1 cellular context compared by ENCODE assay signal in the genomic region with DNA sequence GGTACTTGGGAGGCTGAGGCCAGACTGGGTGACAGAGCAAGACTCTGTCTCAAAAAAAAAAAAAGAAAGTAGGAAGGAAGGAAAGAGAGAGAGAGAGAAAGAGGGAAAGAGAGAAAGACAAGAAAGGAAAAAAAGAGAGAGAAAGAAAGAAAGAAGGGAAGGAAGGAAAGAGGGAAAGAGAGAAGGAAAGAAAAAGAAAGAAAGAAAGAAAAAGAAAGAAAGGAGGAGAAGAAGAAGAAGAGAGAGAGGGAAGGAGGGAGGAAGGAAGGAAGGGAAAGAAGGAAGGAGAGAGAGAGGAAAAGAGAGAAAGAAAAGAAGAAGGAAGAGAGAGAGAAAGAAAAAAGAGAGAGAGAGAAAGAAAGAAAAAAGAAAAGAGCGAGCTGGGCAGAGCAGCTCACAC.
A peak's percentile ranks its signal among the peaks of the same experiment; 100 is the strongest.
TF ChIP-seq lines count a peak whose summit lies in the region.

No MANE protein-coding gene starts in this region.

TF ChIP-seq in K562, 482 proteins besides CTCF, POLR2A, EP300 and RAD21 (continues in another document):
- TF ChIP-seq JUN (IDR thresholded peaks at IDR 0.05; ENCODE audit: borderline replicate concordance, low read depth, low read length) (no peak), JUN (CRISPR knock-in tag; IDR thresholded peaks at IDR 0.05; ENCODE audit: borderline replicate concordance) (no peak), NFATC3 (IDR thresholded peaks at IDR 0.05) (no peak), RNF219 (CRISPR knock-in tag; IDR thresholded peaks at IDR 0.05) (no peak), ZBTB2 (IDR thresholded peaks at IDR 0.05) (peak; percentile 72), CC2D1A (IDR thresholded peaks at IDR 0.05) (no peak), CHD7 (IDR thresholded peaks at IDR 0.05; ENCODE audit: low read depth, low read length) (no peak), MECOM (CRISPR knock-in tag; IDR thresholded peaks at IDR 0.05) (no peak), NR2C1 (IDR thresholded peaks at IDR 0.05) (0 out of 2 replicates have a peak, but pooled peaks have one; percentile 11), NR2C1 (tag; IDR thresholded peaks at IDR 0.05) (no peak), ZNF253 (CRISPR knock-in tag; conservative IDR thresholded peaks at IDR 0.05) (no peak), TCF7 (IDR thresholded peaks at IDR 0.05; ENCODE audit: borderline replicate concordance) (no peak), ZNF77 (CRISPR knock-in tag; IDR thresholded peaks at IDR 0.05) (no peak), ARID1B (IDR thresholded peaks at IDR 0.05) (no peak), LARP7 (IDR thresholded peaks at IDR 0.05) (peak; percentile 51; the same call in 1 of the 2 replicates), ZFP1 (CRISPR knock-in tag; IDR thresholded peaks at IDR 0.05) (no peak), TOE1 (IDR thresholded peaks at IDR 0.05; ENCODE audit: borderline replicate concordance) (no peak), TOE1 (CRISPR knock-in tag; IDR thresholded peaks at IDR 0.05; ENCODE audit: borderline replicate concordance, low read depth) (no peak), HMG20A (CRISPR knock-in tag; conservative IDR thresholded peaks at IDR 0.05) (no peak), BCLAF1 (IDR thresholded peaks at IDR 0.05; ENCODE audit: borderline replicate concordance in 1 of 2, control insufficient read depth in 1 of 2, low read depth in 2 of 2, low read length in 1 of 2) (no peak), NCOA6 (IDR thresholded peaks at IDR 0.05) (no peak), THRAP3 (IDR thresholded peaks at IDR 0.05; ENCODE audit: borderline replicate concordance) (peak; percentile 65; the same call in 1 of the 2 replicates), MTA2 (IDR thresholded peaks at IDR 0.05; ENCODE audit: low read depth) (peak; percentile 30; the same call in 1 of the 2 replicates), NBN (IDR thresholded peaks at IDR 0.05; ENCODE audit: low read depth) (peak; percentile 30; the same call in 1 of the 2 replicates)
- TF ChIP-seq, protein P1, sequence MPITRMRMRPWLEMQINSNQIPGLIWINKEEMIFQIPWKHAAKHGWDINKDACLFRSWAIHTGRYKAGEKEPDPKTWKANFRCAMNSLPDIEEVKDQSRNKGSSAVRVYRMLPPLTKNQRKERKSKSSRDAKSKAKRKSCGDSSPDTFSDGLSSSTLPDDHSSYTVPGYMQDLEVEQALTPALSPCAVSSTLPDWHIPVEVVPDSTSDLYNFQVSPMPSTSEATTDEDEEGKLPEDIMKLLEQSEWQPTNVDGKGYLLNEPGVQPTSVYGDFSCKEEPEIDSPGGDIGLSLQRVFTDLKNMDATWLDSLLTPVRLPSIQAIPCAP (CRISPR knock-in tag; IDR thresholded peaks at IDR 0.05; ENCODE audit: borderline replicate concordance), result no peak
- TF ChIP-seq, protein P2, sequence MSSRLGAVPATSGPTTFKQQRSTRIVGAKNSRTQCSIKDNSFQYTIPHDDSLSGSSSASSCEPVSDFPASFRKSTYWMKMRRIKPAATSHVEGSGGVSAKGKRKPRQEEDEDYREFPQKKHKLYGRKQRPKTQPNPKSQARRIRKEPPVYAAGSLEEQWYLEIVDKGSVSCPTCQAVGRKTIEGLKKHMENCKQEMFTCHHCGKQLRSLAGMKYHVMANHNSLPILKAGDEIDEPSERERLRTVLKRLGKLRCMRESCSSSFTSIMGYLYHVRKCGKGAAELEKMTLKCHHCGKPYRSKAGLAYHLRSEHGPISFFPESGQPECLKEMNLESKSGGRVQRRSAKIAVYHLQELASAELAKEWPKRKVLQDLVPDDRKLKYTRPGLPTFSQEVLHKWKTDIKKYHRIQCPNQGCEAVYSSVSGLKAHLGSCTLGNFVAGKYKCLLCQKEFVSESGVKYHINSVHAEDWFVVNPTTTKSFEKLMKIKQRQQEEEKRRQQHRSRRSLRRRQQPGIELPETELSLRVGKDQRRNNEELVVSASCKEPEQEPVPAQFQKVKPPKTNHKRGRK (tag; IDR thresholded peaks at IDR 0.05), result peak; percentile 96
- TF ChIP-seq, protein P3, sequence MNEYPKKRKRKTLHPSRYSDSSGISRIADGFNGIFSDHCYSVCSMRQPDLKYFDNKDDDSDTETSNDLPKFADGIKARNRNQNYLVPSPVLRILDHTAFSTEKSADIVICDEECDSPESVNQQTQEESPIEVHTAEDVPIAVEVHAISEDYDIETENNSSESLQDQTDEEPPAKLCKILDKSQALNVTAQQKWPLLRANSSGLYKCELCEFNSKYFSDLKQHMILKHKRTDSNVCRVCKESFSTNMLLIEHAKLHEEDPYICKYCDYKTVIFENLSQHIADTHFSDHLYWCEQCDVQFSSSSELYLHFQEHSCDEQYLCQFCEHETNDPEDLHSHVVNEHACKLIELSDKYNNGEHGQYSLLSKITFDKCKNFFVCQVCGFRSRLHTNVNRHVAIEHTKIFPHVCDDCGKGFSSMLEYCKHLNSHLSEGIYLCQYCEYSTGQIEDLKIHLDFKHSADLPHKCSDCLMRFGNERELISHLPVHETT (CRISPR knock-in tag; conservative IDR thresholded peaks at IDR 0.05 in 1 of 2, IDR thresholded peaks at IDR 0.05 in 1 of 2), result no peak
- TF ChIP-seq, protein P4, sequence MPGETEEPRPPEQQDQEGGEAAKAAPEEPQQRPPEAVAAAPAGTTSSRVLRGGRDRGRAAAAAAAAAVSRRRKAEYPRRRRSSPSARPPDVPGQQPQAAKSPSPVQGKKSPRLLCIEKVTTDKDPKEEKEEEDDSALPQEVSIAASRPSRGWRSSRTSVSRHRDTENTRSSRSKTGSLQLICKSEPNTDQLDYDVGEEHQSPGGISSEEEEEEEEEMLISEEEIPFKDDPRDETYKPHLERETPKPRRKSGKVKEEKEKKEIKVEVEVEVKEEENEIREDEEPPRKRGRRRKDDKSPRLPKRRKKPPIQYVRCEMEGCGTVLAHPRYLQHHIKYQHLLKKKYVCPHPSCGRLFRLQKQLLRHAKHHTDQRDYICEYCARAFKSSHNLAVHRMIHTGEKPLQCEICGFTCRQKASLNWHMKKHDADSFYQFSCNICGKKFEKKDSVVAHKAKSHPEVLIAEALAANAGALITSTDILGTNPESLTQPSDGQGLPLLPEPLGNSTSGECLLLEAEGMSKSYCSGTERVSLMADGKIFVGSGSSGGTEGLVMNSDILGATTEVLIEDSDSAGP (CRISPR knock-in tag; IDR thresholded peaks at IDR 0.05), result no peak
